Comparison of ENCODE assay signal across 1 cellular context in the genomic region with DNA sequence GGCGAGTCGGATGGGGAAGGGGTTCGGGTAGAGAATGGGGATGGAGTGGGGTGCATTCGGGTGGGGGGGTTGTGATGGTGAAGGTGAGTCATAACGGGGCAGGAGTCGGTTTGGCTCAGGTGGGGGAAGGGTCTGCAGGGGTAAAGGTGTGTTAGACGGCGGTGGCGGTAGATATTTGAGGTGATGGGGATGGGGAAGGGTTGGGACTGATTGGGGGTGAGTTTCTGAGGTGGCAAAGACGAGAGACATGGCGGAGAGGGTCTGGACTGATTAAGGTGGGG.
TF ChIP-seq lines count a peak whose summit lies in the region.

No MANE protein-coding gene starts in this region.

TF ChIP-seq in H1, 55 proteins besides CTCF, POLR2A, EP300 and RAD21:
- no peak for TF ChIP-seq CHD2 (IDR thresholded peaks at IDR 0.05; ENCODE audit: low read length)
- TF ChIP-seq EGR1 (IDR thresholded peaks at IDR 0.05; ENCODE audit: borderline replicate concordance, low read depth, low read length): no peak
- no peak for TF ChIP-seq POLR2AphosphoS5 (IDR thresholded peaks at IDR 0.05; ENCODE audit: low read depth, low read length)
